19 cellular contexts compared by ENCODE assay signal in the genomic region with DNA sequence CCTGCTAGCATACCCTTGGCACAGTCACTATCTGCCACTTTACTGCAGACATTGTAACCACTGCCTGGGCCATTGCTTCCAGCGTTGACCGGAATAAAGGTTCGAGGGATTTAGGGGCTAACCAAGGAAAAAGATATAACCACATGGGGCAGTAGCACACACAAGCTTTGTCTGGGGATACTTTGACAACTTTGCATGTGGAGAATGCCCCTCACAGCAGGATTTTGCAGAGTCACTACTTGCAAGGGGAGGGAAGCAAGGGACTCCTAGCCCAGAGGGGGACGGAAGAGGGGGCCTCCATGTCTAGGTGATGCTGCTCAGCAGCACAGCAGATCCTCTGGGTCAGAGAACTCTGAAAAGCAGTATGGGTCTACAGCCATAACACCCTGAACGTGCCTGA.
DNase-seq lines count a peak whose midpoint lies in the region; ATAC-seq, FAIRE-seq and TF ChIP-seq lines count a peak whose summit lies in the region.
"Had no signal": no experiment of that assay in that cellular context is flagged by ENCODE, and none has a peak within 500 bp of the region (broad histone marks: within the 10 kb centered on the region; RNA-seq: fewer than 3 reads in every experiment).

No MANE protein-coding gene starts in this region.

- H3K4me1 ChIP-seq in NT2/D1 (ENCODE audit: insufficient read depth, insufficient read length) (no peaks in the 10 kb centered on the region), esophagus squamous epithelium (peaks cover 0 to 27% (median 0%) of the 10 kb centered on the region in 3 donors), mesendoderm (ENCODE audit: control insufficient read depth, low read depth, low read length) (no peaks in the 10 kb centered on the region)

- no peak overlapping the region for H3K4me3 Mint-ChIP-seq in natural killer cell treated with Interleukin-12 subunit alpha and Interleukin-12 subunit beta and Interleukin-15 and Interleukin-18, amount 100 ng/mL, for 72 hours
- H3K4me3 Mint-ChIP-seq: CD4-positive, alpha-beta memory T cell had no signal

- no peak overlapping the region for H2BK120ac ChIP-seq in mesendoderm (ENCODE audit: low read depth, low read length)

- no peak overlapping the region for H3K23ac ChIP-seq in mesendoderm (ENCODE audit: low read length)

- H3K27me3 ChIP-seq in NT2/D1 (ENCODE audit: insufficient read depth, insufficient read length) (no peaks in the 10 kb centered on the region), esophagus squamous epithelium (peaks cover 0 to 41% (median 0%) of the 10 kb centered on the region in 4 donors), mesendoderm (ENCODE audit: insufficient read depth, low read length, poor library complexity) (no peaks in the 10 kb centered on the region)
- H3K27me3 ChIP-seq: MG63 had no signal

- no peak overlapping the region for H3K56ac ChIP-seq in mesendoderm (ENCODE audit: low read length)

- H4K8ac ChIP-seq in mesendoderm (ENCODE audit: low read depth, low read length): no peak overlapping the region

- no peak for TF ChIP-seq CTCF in esophagus squamous epithelium (IDR thresholded peaks at IDR 0.05)

- WGBS in esophagus squamous epithelium, 2 donors: 70 to 74% methylated on average over 4 to 5 of the region's 5 CpGs
- no CpG with 5 or more reads among the region's 5 CpGs for WGBS in mesendoderm (ENCODE audit: extremely low coverage, insufficient coverage, low lambda C conversion rate)

- intact Hi-C loops in esophagus squamous epithelium (cut with DNase I): no loop called here

- no peak overlapping the region for H3K4ac ChIP-seq in mesendoderm (ENCODE audit: low read depth, low read length)

- H3K4me3 ChIP-seq in NT2/D1 (ENCODE audit: insufficient read length, low read depth) (no peak overlapping the region), esophagus squamous epithelium (no peak overlapping the region), mesendoderm (ENCODE audit: low read length) (no peak overlapping the region)
- H3K4me3 ChIP-seq: MG63 had no signal

- no peak for TF ChIP-seq POLR2A in H54 (IDR thresholded peaks at IDR 0.05; ENCODE audit: low read depth, low read length)
- TF ChIP-seq POLR2A in esophagus squamous epithelium (IDR thresholded peaks at IDR 0.05): no peak

- H3K79me2 ChIP-seq in mesendoderm (ENCODE audit: control insufficient read depth, insufficient read depth, low read length): no peaks in the 10 kb centered on the region

- H3K27ac Mint-ChIP-seq in natural killer cell treated with Interleukin-12 subunit alpha and Interleukin-12 subunit beta and Interleukin-15 and Interleukin-18, amount 100 ng/mL, for 72 hours: no peak overlapping the region
- H3K27ac Mint-ChIP-seq: CD4-positive, alpha-beta memory T cell had no signal

- H3K27me3 Mint-ChIP-seq in natural killer cell treated with Interleukin-12 subunit alpha and Interleukin-12 subunit beta and Interleukin-15 and Interleukin-18, amount 100 ng/mL, for 72 hours: peaks cover 8 to 15% of the 10 kb centered on the region in 2 donors

- ATAC-seq in natural killer cell treated with Interleukin-12 subunit alpha and Interleukin-12 subunit beta and Interleukin-15 and Interleukin-18, amount 100 ng/mL, for 72 hours: no peak

- H3K9me3 Mint-ChIP-seq in natural killer cell treated with Interleukin-12 subunit alpha and Interleukin-12 subunit beta and Interleukin-15 and Interleukin-18, amount 100 ng/mL, for 72 hours: no peaks in the 10 kb centered on the region

- H3K27ac ChIP-seq in esophagus squamous epithelium (peak overlapping the region in 3 of 4 donors; percentile 16 to 43 (median 28)), mesendoderm (ENCODE audit: low read depth, low read length) (no peak overlapping the region)

- H3K79me1 ChIP-seq in mesendoderm (ENCODE audit: low read length): no peaks in the 10 kb centered on the region

- no peaks in the 10 kb centered on the region for H3K36me3 Mint-ChIP-seq in natural killer cell treated with Interleukin-12 subunit alpha and Interleukin-12 subunit beta and Interleukin-15 and Interleukin-18, amount 100 ng/mL, for 72 hours
- H3K36me3 Mint-ChIP-seq: CD4-positive, alpha-beta memory T cell had no signal

- H2AK5ac ChIP-seq in mesendoderm (ENCODE audit: low read length): no peak overlapping the region

- DNase-seq in H54 (ENCODE audit: insufficient read length, low spot score) (no peak), NT2/D1 (ENCODE audit: low read depth, low spot score) (peak; percentile 44), esophagus squamous epithelium (lab: John Stamatoyannopoulos, UW) (no peak), mesendoderm (peak; percentile 40), NCI-H524 treated with DMSO at 0.1 percent for 48 hours (lab: John Stamatoyannopoulos, UW) (no peak), NCI-H510A (lab: John Stamatoyannopoulos, UW) (no peak), EL (no peak)
- DNase-seq in natural killer cell treated with Interleukin-12 subunit alpha and Interleukin-12 subunit beta and Interleukin-15 and Interleukin-18, amount 100 ng/mL, for 72 hours (ENCODE audit: low spot score): no peak
- DNase-seq: ACHN; CD4-positive, alpha-beta memory T cell; GOT3; KBM-7; MG63; NCI-H1092; NCI-H1694; NCI-H226; NCI-H526 treated with DMSO at 0.1 percent for 48 hours; NK-92 treated with Interleukin-12 subunit alpha and Interleukin-12 subunit beta, amount 100 ng/mL, for 24 hours; SW 1271 had no signal

- no peak overlapping the region for H2BK15ac ChIP-seq in mesendoderm (replicated peaks; ENCODE audit: low read depth)

- H3K9ac ChIP-seq in NT2/D1 (ENCODE audit: insufficient read length, low read depth) (no peak overlapping the region), mesendoderm (ENCODE audit: low read length) (no peak overlapping the region)

- no peak overlapping the region for H3K18ac ChIP-seq in mesendoderm (ENCODE audit: low read length)

- H4K5ac ChIP-seq in mesendoderm (ENCODE audit: low read length): no peak overlapping the region

- no peak overlapping the region for H2BK5ac ChIP-seq in mesendoderm (ENCODE audit: low read length)

- no peaks in the 10 kb centered on the region for H3K9me3 ChIP-seq in NT2/D1 (ENCODE audit: insufficient read depth, low read length)
- no peaks in the 10 kb centered on the region for H3K9me3 ChIP-seq in esophagus squamous epithelium
- H3K9me3 ChIP-seq: MG63 had no signal

- peak; percentile 15 for FAIRE-seq in H54 (lab: Jason Lieb, UNC)

- H3K36me3 ChIP-seq in NT2/D1 (ENCODE audit: insufficient read depth, insufficient read length, low read length) (no peaks in the 10 kb centered on the region), esophagus squamous epithelium (no peaks in the 10 kb centered on the region), mesendoderm (ENCODE audit: control insufficient read depth, insufficient read depth, low read length) (no peaks in the 10 kb centered on the region)
- H3K36me3 ChIP-seq: MG63 had no signal

- H3K4me1 Mint-ChIP-seq in natural killer cell treated with Interleukin-12 subunit alpha and Interleukin-12 subunit beta and Interleukin-15 and Interleukin-18, amount 100 ng/mL, for 72 hours (ENCODE audit: low read depth in 2 of 2): peaks cover 2 to 4% of the 10 kb centered on the region in 2 donors

- no peak overlapping the region for H3K4me2 ChIP-seq in mesendoderm (ENCODE audit: low read length)

Comparison
In these comparisons a context has a peak if more than half of its experiments do, and no peak if none do; other contexts are left out.
1. DNase-seq: peak in NT2/D1 (single experiment) and mesendoderm (single experiment); none in H54 (single experiment), esophagus squamous epithelium (single experiment), NCI-H524 treated with DMSO at 0.1 percent for 48 hours (single experiment), NCI-H510A (single experiment), natural killer cell treated with Interleukin-12 subunit alpha and Interleukin-12 subunit beta and Interleukin-15 and Interleukin-18, amount 100 ng/mL, for 72 hours (single experiment) and EL (single experiment).